In the genomic region with DNA sequence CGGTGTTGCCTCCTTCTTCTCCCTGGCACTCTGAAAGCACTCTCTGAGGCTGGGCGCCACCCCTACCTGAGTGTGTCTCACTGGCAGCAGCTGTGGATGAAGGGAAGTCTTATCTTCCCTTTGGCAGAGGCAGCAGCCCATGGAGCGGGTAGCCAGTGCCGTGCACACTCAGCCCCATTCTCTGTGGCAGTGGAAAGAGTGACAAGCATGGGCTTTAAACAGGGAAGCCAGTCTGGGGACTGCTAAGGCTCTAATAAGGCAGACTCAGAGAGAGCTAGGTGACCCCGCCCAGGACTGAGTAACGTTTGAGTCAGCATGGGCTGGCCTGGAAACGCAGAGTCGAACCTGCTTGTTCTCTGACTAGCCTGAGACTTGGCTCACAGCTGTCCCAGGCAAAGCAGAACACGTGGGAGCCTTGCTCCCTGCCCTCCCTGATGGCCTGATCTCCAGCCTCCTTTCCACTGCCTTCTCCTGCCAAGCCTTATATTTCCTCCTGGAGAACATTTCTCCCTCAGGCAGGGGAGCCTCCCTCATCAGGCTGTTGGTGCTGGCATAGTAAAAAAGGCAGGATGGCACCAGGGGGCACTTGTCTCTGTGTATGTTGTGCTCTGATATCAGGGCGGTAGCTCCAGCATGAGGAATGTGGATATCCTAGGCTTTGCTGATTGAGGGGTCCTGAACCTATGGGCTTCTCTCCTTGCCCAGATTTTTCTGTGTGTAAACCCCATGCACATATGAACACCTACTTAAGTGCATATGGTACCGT, we compare ENCODE assay signal across 7 cellular contexts.
DNase-seq lines count a peak whose midpoint lies in the region; ATAC-seq and TF ChIP-seq lines count a peak whose summit lies in the region.

No MANE protein-coding gene starts in this region.

- peaks cover 33% of the 10 kb centered on the region for H3K27me3 Mint-ChIP-seq in activated T-helper 1 cell treated with anti-CD3 and anti-CD28 coated beads, Interleukin-12 subunit alpha, Interleukin-12 subunit beta, Interleukin-2, Interleukin-4 antibody, amounts not matched to agents 30 ng/mL and 10 ng/mL and 1 ng/mL, durations not matched to agents 14 hours and 24 hours and 36 hours (ENCODE audit: insufficient read depth)
- H3K27me3 Mint-ChIP-seq in endothelial cell (ENCODE audit: unreplicated experiment) = peaks cover 9% of the 10 kb centered on the region

- intact Hi-C loops in activated T-helper 1 cell treated with anti-CD3 and anti-CD28 coated beads, Interleukin-12 subunit alpha, Interleukin-12 subunit beta, Interleukin-2, Interleukin-4 antibody, amounts not matched to agents 30 ng/mL and 10 ng/mL and 1 ng/mL, durations not matched to agents 14 hours and 24 hours and 36 hours (cut with micrococcal nuclease) = no loop called here
- intact Hi-C loops in left ventricle myocardium superior (cut with micrococcal nuclease) = no loop called here

- H3K9me3 Mint-ChIP-seq in activated T-helper 1 cell treated with anti-CD3 and anti-CD28 coated beads, Interleukin-12 subunit alpha, Interleukin-12 subunit beta, Interleukin-2, Interleukin-4 antibody, amounts not matched to agents 30 ng/mL and 10 ng/mL and 1 ng/mL, durations not matched to agents 14 hours and 24 hours and 36 hours = no peaks in the 10 kb centered on the region
- H3K9me3 Mint-ChIP-seq in endothelial cell (ENCODE audit: unreplicated experiment) = no peaks in the 10 kb centered on the region

- ATAC-seq in GM19372 (IDR thresholded peaks at IDR 0.05; ENCODE audit: low read depth, unreplicated experiment) (peak; percentile 61), HG03439 (IDR thresholded peaks at IDR 0.05; ENCODE audit: unreplicated experiment) (peak; percentile 90), left ventricle myocardium superior (peak; percentile 94)

- peak overlapping the region; percentile 45 for H3K27ac Mint-ChIP-seq in activated T-helper 1 cell treated with anti-CD3 and anti-CD28 coated beads, Interleukin-12 subunit alpha, Interleukin-12 subunit beta, Interleukin-2, Interleukin-4 antibody, amounts not matched to agents 30 ng/mL and 10 ng/mL and 1 ng/mL, durations not matched to agents 14 hours and 24 hours and 36 hours
- no peak overlapping the region for H3K27ac Mint-ChIP-seq in endothelial cell (ENCODE audit: unreplicated experiment)

- CTCF ChIA-PET in HEK293T (lab: Yijun Ruan, JAX) = interaction anchor here (0.7 kb wide), 1 partner anchor 128 kb away, joined by 3 read pairs; no protein-coding TSS in a partner anchor

- no peaks in the 10 kb centered on the region for H3K36me3 Mint-ChIP-seq in activated T-helper 1 cell treated with anti-CD3 and anti-CD28 coated beads, Interleukin-12 subunit alpha, Interleukin-12 subunit beta, Interleukin-2, Interleukin-4 antibody, amounts not matched to agents 30 ng/mL and 10 ng/mL and 1 ng/mL, durations not matched to agents 14 hours and 24 hours and 36 hours (ENCODE audit: low read depth)
- no peaks in the 10 kb centered on the region for H3K36me3 Mint-ChIP-seq in endothelial cell (ENCODE audit: low read depth, unreplicated experiment)

- H3K4me1 Mint-ChIP-seq in activated T-helper 1 cell treated with anti-CD3 and anti-CD28 coated beads, Interleukin-12 subunit alpha, Interleukin-12 subunit beta, Interleukin-2, Interleukin-4 antibody, amounts not matched to agents 30 ng/mL and 10 ng/mL and 1 ng/mL, durations not matched to agents 14 hours and 24 hours and 36 hours (ENCODE audit: low read depth) = peaks cover 7% of the 10 kb centered on the region
- H3K4me1 Mint-ChIP-seq in endothelial cell (ENCODE audit: unreplicated experiment) = peaks cover 27% of the 10 kb centered on the region

- DNase-seq in activated T-helper 1 cell treated with anti-CD3 and anti-CD28 coated beads, Interleukin-12 subunit alpha, Interleukin-12 subunit beta, Interleukin-2, Interleukin-4 antibody, amounts not matched to agents 30 ng/mL and 10 ng/mL and 1 ng/mL, durations not matched to agents 14 hours and 24 hours and 36 hours (ENCODE audit: low spot score) = peak; percentile 27
- DNase-seq in left ventricle myocardium superior (peak; percentile 60), HEK293T (ENCODE audit: extremely low spot score) (no peak), endothelial cell (ENCODE audit: low spot score) (no peak)
- peak; percentile 47 to 68 for DNase-seq in stimulated activated CD4-positive, alpha-beta T cell treated with anti-CD3 and anti-CD28 coated beads, Interleukin-4, amount 100 ng/mL, for 4 hours

- H3K4me3 Mint-ChIP-seq in activated T-helper 1 cell treated with anti-CD3 and anti-CD28 coated beads, Interleukin-12 subunit alpha, Interleukin-12 subunit beta, Interleukin-2, Interleukin-4 antibody, amounts not matched to agents 30 ng/mL and 10 ng/mL and 1 ng/mL, durations not matched to agents 14 hours and 24 hours and 36 hours = no peak overlapping the region
- no peak overlapping the region for H3K4me3 Mint-ChIP-seq in endothelial cell (ENCODE audit: unreplicated experiment)

- TF ChIP-seq CTCF in endothelial cell (IDR thresholded peaks at IDR 0.05; ENCODE audit: unreplicated experiment) = no peak

- POLR2A ChIA-PET in HEK293T (lab: Yijun Ruan, JAX) = interaction anchor here (0.8 kb wide), 1 partner anchor 94 kb away, joined by 3 read pairs; a partner anchor contains a TSS

TF ChIP-seq in HEK293T, 16 proteins besides CTCF, POLR2A, EP300 and RAD21:
- TF ChIP-seq CTBP1 (IDR thresholded peaks at IDR 0.05; ENCODE audit: borderline replicate concordance) (no peak), ARNT (IDR thresholded peaks at IDR 0.05) (no peak)
TF ChIP-seq in HEK293T: peak in this region for 0.

Comparison
In these comparisons a context has a peak if more than half of its experiments do, and no peak if none do; other contexts are left out.
1. DNase-seq: peak in activated T-helper 1 cell treated with anti-CD3 and anti-CD28 coated beads, Interleukin-12 subunit alpha, Interleukin-12 subunit beta, Interleukin-2, Interleukin-4 antibody, amounts not matched to agents 30 ng/mL and 10 ng/mL and 1 ng/mL, durations not matched to agents 14 hours and 24 hours and 36 hours (single experiment), left ventricle myocardium superior (single experiment) and stimulated activated CD4-positive, alpha-beta T cell treated with anti-CD3 and anti-CD28 coated beads, Interleukin-4, amount 100 ng/mL, for 4 hours (2 of 2); none in HEK293T (single experiment) and endothelial cell (single experiment).
2. Peak in every context shown above with its lines, with median percentiles within 50 percentile points of each other: ATAC-seq.